19 cellular contexts compared by ENCODE assay signal in the genomic region with DNA sequence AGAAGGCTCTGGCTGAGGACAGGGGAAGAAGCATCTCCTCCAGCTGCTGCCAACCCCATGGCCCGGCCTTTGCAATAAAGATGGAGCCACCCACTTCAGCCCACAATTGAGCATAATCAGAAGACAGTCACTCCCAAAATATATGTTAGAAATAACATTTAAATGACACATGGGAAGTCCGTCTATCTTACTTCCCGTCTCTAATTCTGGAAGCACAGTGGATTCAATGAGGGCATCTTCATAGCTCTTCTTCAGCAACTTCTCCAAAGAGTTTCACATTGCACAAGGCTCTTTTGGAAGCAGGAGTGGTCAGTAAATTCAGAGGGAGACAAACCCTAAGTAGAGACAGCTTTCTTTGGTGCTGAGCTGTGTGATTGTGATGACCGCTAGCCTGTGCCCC.
"Had no signal": no experiment of that assay in that cellular context is flagged by ENCODE, and none has a peak within 500 bp of the region (broad histone marks: within the 10 kb centered on the region; RNA-seq: fewer than 3 reads in every experiment).

No MANE protein-coding gene starts in this region.

- DNase-seq: activated B cell treated with CpG ODN at 0.5 μM for 24 hours; activated CD4-positive, alpha-beta T cell treated with anti-CD3 and anti-CD28 coated beads for 1 hour; activated CD4-positive, alpha-beta T cell treated with anti-CD3 and anti-CD28 coated beads, Interleukin-2, amount 10 ng/mL, durations not matched to agents 24 days and 14 days; activated CD4-positive, alpha-beta T cell treated with anti-CD3 and anti-CD28 coated beads, Interleukin-2, amount 50 U/mL, for 48 hours; activated CD8-positive, alpha-beta memory T cell treated with anti-CD3 and anti-CD28 coated beads for 24 hours; activated gamma-delta T cell; activated naive CD4-positive, alpha-beta T cell treated with anti-CD3 and anti-CD28 coated beads for 36 hours; activated T-cell treated with anti-CD3 and anti-CD28 coated beads, Interleukin-2, amount 50 U/mL, for 4 hours; amygdala; NCI-H1092; NCI-H1417 treated with DMSO at 0.1 percent for 48 hours; NCI-H1694; NCI-H2029 treated with DMSO at 0.1 percent for 48 hours; NCI-H345; NCI-H510A; NCI-H526 treated with DMSO at 0.1 percent for 48 hours; NCI-H82; SHP77 treated with DMSO at 0.1 percent for 48 hours had no signal

- ATAC-seq: activated T-cell treated with anti-CD3 and anti-CD28 coated beads, Interleukin-2, amount 50 U/mL, for 4 hours had no signal

- H3K4me3 ChIP-seq: MG63 had no signal

- H3K27me3 ChIP-seq: MG63 had no signal

- H3K36me3 ChIP-seq: MG63 had no signal
